In genomic region chr1:68383092-68383491, GRCh38 we compare ENCODE assay signal across 13 cellular contexts.
"Had no signal": no experiment of that assay in that cellular context is flagged by ENCODE, and none has a peak within 500 bp of the region (broad histone marks: within the 10 kb centered on the region; RNA-seq: fewer than 3 reads in every experiment).

No MANE protein-coding gene starts in this region.

- H3K27me3 ChIP-seq: body of pancreas had no signal

- ATAC-seq: activated CD8-positive, alpha-beta T cell treated with anti-CD3 and anti-CD28 coated beads for 36 hours; activated T-cell treated with anti-CD3 and anti-CD28 coated beads, Interleukin-2, amount 50 U/mL, for 72 hours; body of pancreas; left ventricle myocardium superior; stimulated activated effector memory CD8-positive, alpha-beta T cell treated with anti-CD3 and anti-CD28 coated beads, Interleukin-12 subunit alpha, Interleukin-12 subunit beta, amount 100 ng/mL, for 72 hours had no signal

- DNase-seq: activated B cell treated with CpG ODN at 0.5 μM for 24 hours; activated CD4-positive, alpha-beta T cell treated with anti-CD3 and anti-CD28 coated beads for 48 hours; activated CD8-positive, alpha-beta T cell treated with anti-CD3 and anti-CD28 coated beads for 36 hours; activated gamma-delta T cell treated with Interleukin-2 at 50 U/mL for 16 hours; activated T-cell treated with anti-CD3 and anti-CD28 coated beads, Interleukin-2, amount 50 U/mL, for 72 hours; amniotic stem cell; body of pancreas; effector CD8-positive, alpha-beta T cell; kidney; left ventricle myocardium superior; nucleus accumbens; posterior cingulate gyrus had no signal

- H3K9me3 ChIP-seq: body of pancreas had no signal

- H3K4me3 ChIP-seq: body of pancreas had no signal
